Comparison of ENCODE assay signal across 16 cellular contexts in genomic region chr1:222420621-222421020, GRCh38.
A peak's percentile ranks its signal among the peaks of the same experiment; 100 is the strongest.
DNase-seq lines count a peak whose midpoint lies in the region; ATAC-seq and TF ChIP-seq lines count a peak whose summit lies in the region.
"Had no signal": no experiment of that assay in that cellular context is flagged by ENCODE, and none has a peak within 500 bp of the region (broad histone marks: within the 10 kb centered on the region; RNA-seq: fewer than 3 reads in every experiment).

No MANE protein-coding gene starts in this region.

- H3K4me1 ChIP-seq in osteoblast (ENCODE audit: insufficient read depth, low read length): no peaks in the 10 kb centered on the region
- H3K4me1 ChIP-seq: uterus had no signal

- no peak overlapping the region for H2AFZ ChIP-seq in osteoblast (ENCODE audit: low read length)

- no peaks in the 10 kb centered on the region for H3K27me3 ChIP-seq in osteoblast (ENCODE audit: insufficient read depth, low read length)
- H3K27me3 ChIP-seq: uterus had no signal

- no peaks in the 10 kb centered on the region for H4K20me1 ChIP-seq in osteoblast (ENCODE audit: insufficient read depth, low read length)

- no peaks in the 10 kb centered on the region for H3K9me3 ChIP-seq in osteoblast (ENCODE audit: low read depth, low read length)
- H3K9me3 ChIP-seq: uterus had no signal

- TF ChIP-seq CTCF in GM12865 (IDR thresholded peaks at IDR 0.05; ENCODE audit: insufficient read depth, low read depth, low read length, missing control alignments) (no peak), osteoblast (IDR thresholded peaks at IDR 0.05; ENCODE audit: extremely low read depth, low read depth, low read length) (no peak)

- H3K4me3 Mint-ChIP-seq in activated CD4-positive, alpha-beta memory T cell treated with anti-CD3 and anti-CD28 coated beads, Interleukin-2, amount 10 ng/mL, durations not matched to agents 7 days and 5 days: peak overlapping the region; percentile 47
- peak overlapping the region; percentile 21 for H3K4me3 Mint-ChIP-seq in memory B cell

- H3K79me2 ChIP-seq in osteoblast (ENCODE audit: insufficient read depth, low read length): no peaks in the 10 kb centered on the region

- H3K4me1 Mint-ChIP-seq in activated CD4-positive, alpha-beta memory T cell treated with anti-CD3 and anti-CD28 coated beads, Interleukin-2, amount 10 ng/mL, durations not matched to agents 7 days and 5 days: peaks cover 50% of the 10 kb centered on the region
- H3K4me1 Mint-ChIP-seq in memory B cell: peaks cover 15% of the 10 kb centered on the region

- CTCF ChIA-PET in activated CD4-positive, alpha-beta memory T cell treated with anti-CD3 and anti-CD28 coated beads, Interleukin-2, amount 10 ng/mL, durations not matched to agents 7 days and 5 days (lab: Charles Lee): interaction anchor here (0.7 kb wide), 1 partner anchor 696 kb away, joined by 3 read pairs; no protein-coding TSS in a partner anchor

- no peaks in the 10 kb centered on the region for H3K36me3 ChIP-seq in osteoblast (ENCODE audit: insufficient read depth, low read length)
- H3K36me3 ChIP-seq: uterus had no signal

- peaks cover 42% of the 10 kb centered on the region for H3K36me3 Mint-ChIP-seq in activated CD4-positive, alpha-beta memory T cell treated with anti-CD3 and anti-CD28 coated beads, Interleukin-2, amount 10 ng/mL, durations not matched to agents 7 days and 5 days (ENCODE audit: low read depth)
- peaks cover 4% of the 10 kb centered on the region for H3K36me3 Mint-ChIP-seq in memory B cell

- H3K4me3 ChIP-seq in GM12865 (ENCODE audit: low read depth, low read length): no peak overlapping the region
- no peak overlapping the region for H3K4me3 ChIP-seq in osteoblast (ENCODE audit: insufficient read depth, low read length)
- H3K4me3 ChIP-seq: uterus had no signal

- H3K27me3 Mint-ChIP-seq in activated CD4-positive, alpha-beta memory T cell treated with anti-CD3 and anti-CD28 coated beads, Interleukin-2, amount 10 ng/mL, durations not matched to agents 7 days and 5 days: no peaks in the 10 kb centered on the region
- H3K27me3 Mint-ChIP-seq in memory B cell: peaks cover 16% of the 10 kb centered on the region

- H3K27ac Mint-ChIP-seq in activated CD4-positive, alpha-beta memory T cell treated with anti-CD3 and anti-CD28 coated beads, Interleukin-2, amount 10 ng/mL, durations not matched to agents 7 days and 5 days: peak overlapping the region; percentile 89
- H3K27ac Mint-ChIP-seq in memory B cell: no peak overlapping the region

- POLR2A ChIA-PET in activated CD4-positive, alpha-beta memory T cell treated with anti-CD3 and anti-CD28 coated beads, Interleukin-2, amount 10 ng/mL, durations not matched to agents 7 days and 5 days (lab: Charles Lee): no interaction called here

- peak; percentile 39 for DNase-seq in activated effector memory CD4-positive, alpha-beta T cell treated with Interleukin-2 at 50 U/mL for 16 hours
- DNase-seq in activated effector memory CD4-positive, alpha-beta T cell treated with anti-CD3 and anti-CD28 coated beads, Interleukin-2, amount 50 U/mL, for 16 hours: no peak
- DNase-seq in GM12865 (ENCODE audit: low read depth) (peak; percentile 8), memory B cell (ENCODE audit: low spot score in 2 of 2) (no peak), osteoblast (ENCODE audit: insufficient read length, low spot score, missing footprints) (no peak), NCI-H1092 (lab: John Stamatoyannopoulos, UW) (no peak), OCI-M1 (lab: John Stamatoyannopoulos, UW) (no peak)
- DNase-seq in activated CD4-positive, alpha-beta memory T cell treated with anti-CD3 and anti-CD28 coated beads, Interleukin-2, amount 10 ng/mL, durations not matched to agents 7 days and 5 days: peak; percentile 51
- DNase-seq: COR-L47, cortex of kidney, foreskin melanocyte, NCI-H146, NCI-H2227 treated with DMSO at 0.1 percent for 48 hours, RPMI8226, uterus had no signal

- ATAC-seq in memory B cell (ENCODE audit: low read depth): peak; percentile 64

- no peak overlapping the region for H3K4me2 ChIP-seq in osteoblast (ENCODE audit: insufficient read depth, low read length)

- no peak overlapping the region for H3K27ac ChIP-seq in osteoblast (ENCODE audit: low read depth, low read length)
- H3K27ac ChIP-seq: uterus, VCaP had no signal

- H3K9me3 Mint-ChIP-seq in activated CD4-positive, alpha-beta memory T cell treated with anti-CD3 and anti-CD28 coated beads, Interleukin-2, amount 10 ng/mL, durations not matched to agents 7 days and 5 days: peaks cover 28% of the 10 kb centered on the region
- peaks cover 4% of the 10 kb centered on the region for H3K9me3 Mint-ChIP-seq in memory B cell

Comparison
In these comparisons a context has a peak if more than half of its experiments do, and no peak if none do; other contexts are left out.
1. DNase-seq: peak in activated effector memory CD4-positive, alpha-beta T cell treated with Interleukin-2 at 50 U/mL for 16 hours (single experiment), GM12865 (single experiment) and activated CD4-positive, alpha-beta memory T cell treated with anti-CD3 and anti-CD28 coated beads, Interleukin-2, amount 10 ng/mL, durations not matched to agents 7 days and 5 days (single experiment); none in activated effector memory CD4-positive, alpha-beta T cell treated with anti-CD3 and anti-CD28 coated beads, Interleukin-2, amount 50 U/mL, for 16 hours (single experiment), memory B cell (0 of 2), osteoblast (single experiment), NCI-H1092 (single experiment) and OCI-M1 (single experiment).